Comparison of ENCODE assay signal across 11 cellular contexts in the genomic region with DNA sequence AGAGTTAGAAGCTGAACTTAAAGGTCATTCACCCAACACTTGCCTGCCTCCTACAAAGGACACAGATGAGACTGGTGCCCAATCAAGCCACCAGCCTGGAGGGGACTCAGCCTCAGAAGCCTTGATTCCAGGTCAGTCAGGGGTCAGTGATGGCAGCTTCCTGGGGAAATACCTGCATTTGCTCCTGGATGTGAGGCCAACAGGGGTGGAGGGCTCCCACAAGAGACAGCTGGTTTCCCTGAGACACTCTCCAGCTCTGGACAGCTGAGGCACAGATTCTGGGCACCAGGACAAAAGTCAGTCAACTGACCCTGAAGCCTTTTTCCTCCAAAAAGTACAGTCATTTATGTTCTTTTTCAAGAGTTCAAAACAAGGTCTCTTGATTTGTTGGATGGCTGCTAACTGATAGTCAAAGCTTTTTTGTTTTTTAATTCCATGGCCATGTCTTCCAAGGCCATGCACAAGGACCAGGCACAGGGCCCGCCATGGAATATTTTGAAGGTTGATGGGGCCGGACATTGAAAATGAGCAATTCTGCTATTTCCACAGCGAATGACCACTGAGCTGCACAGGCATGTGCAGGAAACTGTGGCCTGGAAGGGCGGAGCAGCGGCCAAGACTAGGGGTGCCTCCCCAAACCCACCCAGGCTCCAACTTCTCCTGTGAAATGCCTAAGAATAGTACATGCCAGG. TPM values are rescaled to one million over a fixed set of nuclear protein-coding genes. Genes with fewer than 3 reads are reported as not detected.
DNase-seq lines count a peak whose midpoint lies in the region; ATAC-seq, FAIRE-seq and TF ChIP-seq lines count a peak whose summit lies in the region.
"Had no signal": no experiment of that assay in that cellular context is flagged by ENCODE, and none has a peak within 500 bp of the region (broad histone marks: within the 10 kb centered on the region; RNA-seq: fewer than 3 reads in every experiment).

No MANE protein-coding gene starts in this region.

- no peak for DNase-seq in AG09309 (ENCODE audit: low read depth)
- no peak for DNase-seq in HFFc6
- peak; percentile 49 for DNase-seq in chondrocyte (ENCODE audit: low spot score)
- DNase-seq in neural crest cell (ENCODE audit: low read depth, low spot score) = no peak
- no peak for DNase-seq in globus pallidus (ENCODE audit: low spot score)
- no peak for DNase-seq in GM19239 (ENCODE audit: insufficient read length, low spot score)
- no peak for DNase-seq in DMS79 treated with DMSO at 0.1 percent for 48 hours (lab: John Stamatoyannopoulos, UW)
- DNase-seq: hippocampal formation had no signal

- H3K4me3 ChIP-seq in AG09309 (ENCODE audit: control insufficient read depth, low read depth, low read length) = peak overlapping the region; percentile 82

- H3K4me1 Mint-ChIP-seq in HFFc6 (ENCODE audit: low read depth) (peaks cover 66% of the 10 kb centered on the region), chondrocyte (ENCODE audit: low read depth) (peaks cover 25% of the 10 kb centered on the region), neural crest cell (peaks cover 31% of the 10 kb centered on the region)

- H3K27me3 Mint-ChIP-seq in HFFc6 (ENCODE audit: insufficient read depth) (no peaks in the 10 kb centered on the region; the same call in 1 of the 2 replicates), chondrocyte (ENCODE audit: low read depth) (no peaks in the 10 kb centered on the region), neural crest cell (ENCODE audit: low read depth) (peaks cover 34% of the 10 kb centered on the region)

- H3K9me3 Mint-ChIP-seq in HFFc6 = no peaks in the 10 kb centered on the region
- H3K9me3 Mint-ChIP-seq in chondrocyte (ENCODE audit: low read depth) = no peaks in the 10 kb centered on the region
- no peaks in the 10 kb centered on the region for H3K9me3 Mint-ChIP-seq in neural crest cell

- TF ChIP-seq CTCF in AG09309 (IDR thresholded peaks at IDR 0.05; ENCODE audit: control insufficient read depth, insufficient read depth, low read depth, low read length, missing control alignments) (no peak), HFFc6 (IDR thresholded peaks at IDR 0.05) (no peak), chondrocyte (IDR thresholded peaks at IDR 0.05) (no peak), neural crest cell (conservative IDR thresholded peaks at IDR 0.05) (no peak)

- H3K27ac Mint-ChIP-seq in HFFc6 (peak overlapping the region; percentile 43; the same call in 1 of the 2 replicates), chondrocyte (ENCODE audit: unreplicated experiment) (no peak overlapping the region), neural crest cell (ENCODE audit: unreplicated experiment) (no peak overlapping the region)

- peaks cover 5% of the 10 kb centered on the region; the same call in 1 of the 2 replicates for H3K36me3 Mint-ChIP-seq in HFFc6 (ENCODE audit: low read depth)
- H3K36me3 Mint-ChIP-seq in chondrocyte (ENCODE audit: low read depth) = no peaks in the 10 kb centered on the region
- H3K36me3 Mint-ChIP-seq in neural crest cell (ENCODE audit: low read depth) = peaks cover 2% of the 10 kb centered on the region

- FAIRE-seq in GM19239 (lab: Jason Lieb, UNC) = no peak
- FAIRE-seq: urothelium cell line had no signal

- ATAC-seq in GM21447 (IDR thresholded peaks at IDR 0.05; ENCODE audit: unreplicated experiment) = no peak
- ATAC-seq: right cardiac atrium had no signal

- peak overlapping the region; percentile 83 for H3K4me3 Mint-ChIP-seq in HFFc6
- peak overlapping the region; percentile 71 for H3K4me3 Mint-ChIP-seq in chondrocyte (ENCODE audit: unreplicated experiment)
- peak overlapping the region; percentile 73 for H3K4me3 Mint-ChIP-seq in neural crest cell

RNA-seq across cellular contexts. Expression of a gene that starts 1.8 kb away (rescaled TPM):
- total RNA-seq in HFFc6 (2021; fragmentation: NEBNext Ultra II Directional; extraction: Animal tissue kit (Norgen Biotek cat#: 25700)) = 10 to 100 TPM; 14.4 to 19.9 (median 17.2) TPM
- total RNA-seq in chondrocyte (8.9 to 18.2 TPM (median 18.1 TPM) in 3 replicates), neural crest cell (12.5 and 13.0 TPM in 2 replicates)

RNA-seq across cellular contexts. Expression of a gene that starts 58.1 kb away (rescaled TPM):
- total RNA-seq in HFFc6 (2021; fragmentation: NEBNext Ultra II Directional; extraction: Animal tissue kit (Norgen Biotek cat#: 25700)) = 10 to 100 TPM; 16.6 to 19.5 (median 18.9) TPM
- total RNA-seq in chondrocyte (18.0 to 21.2 TPM (median 18.6 TPM) in 3 replicates), neural crest cell (16.4 and 16.6 TPM in 2 replicates)
